Comparison of ENCODE assay signal across 16 cellular contexts in the genomic region with DNA sequence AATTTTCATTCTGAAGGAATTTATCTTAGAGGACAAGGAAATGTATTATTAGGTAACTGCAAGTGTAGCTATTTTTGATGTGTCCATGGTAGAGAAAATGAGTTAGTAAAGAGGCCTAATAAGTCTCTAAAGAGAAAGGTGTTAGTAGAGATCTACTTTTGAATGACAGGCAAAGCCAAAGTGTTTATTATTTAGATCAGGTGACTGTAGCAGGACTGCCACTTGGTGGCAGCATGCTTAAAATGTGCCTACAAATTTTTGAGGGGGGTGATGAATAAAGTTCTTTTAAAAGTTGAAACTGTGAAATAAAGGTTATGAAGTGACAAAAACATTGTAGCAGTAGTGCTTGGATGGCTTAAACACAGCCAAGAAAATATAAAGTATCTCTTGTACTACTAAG.
A peak's percentile ranks its signal among the peaks of the same experiment; 100 is the strongest.
DNase-seq lines count a peak whose midpoint lies in the region; ATAC-seq and TF ChIP-seq lines count a peak whose summit lies in the region.
"Had no signal": no experiment of that assay in that cellular context is flagged by ENCODE, and none has a peak within 500 bp of the region (broad histone marks: within the 10 kb centered on the region; RNA-seq: fewer than 3 reads in every experiment).

No MANE protein-coding gene starts in this region.

- H3K4me3 ChIP-seq in thyroid gland (replicated peaks in 1 of 3) = no peak overlapping the region
- H3K4me3 ChIP-seq: tibial artery had no signal

- no peak for TF ChIP-seq POLR2A in thyroid gland (IDR thresholded peaks at IDR 0.05)

- intact Hi-C loops in thyroid gland (cut with DNase I) = no loop called here

- no peaks in the 10 kb centered on the region for H3K9me3 ChIP-seq in thyroid gland
- H3K9me3 ChIP-seq: neutrophil had no signal

- TF ChIP-seq CTCF in GM12873 (IDR thresholded peaks at IDR 0.05; ENCODE audit: insufficient read depth, low read depth, low read length, missing control alignments) (peak; percentile 30), thyroid gland (IDR thresholded peaks at IDR 0.05) (no peak)

- H3K36me3 ChIP-seq in thyroid gland = no peaks in the 10 kb centered on the region
- H3K36me3 ChIP-seq: neutrophil, tibial artery had no signal

- ATAC-seq in left lobe of liver (peak; percentile 29), HG02973 (IDR thresholded peaks at IDR 0.05; ENCODE audit: unreplicated experiment) (no peak)

- DNase-seq in COLO668 (lab: John Stamatoyannopoulos, UW; ENCODE audit: unreplicated experiment) (peak; percentile 7), RPMI8226 (peak; percentile 29), left lobe of liver (ENCODE audit: low spot score) (no peak), hippocampal formation (lab: John Stamatoyannopoulos, UW) (no peak), thyroid gland (no peak), NCI-H2107 treated with DMSO at 0.1 percent for 48 hours (lab: John Stamatoyannopoulos, UW; ENCODE audit: unreplicated experiment) (no peak)
- DNase-seq: activated naive CD4-positive, alpha-beta T cell treated with anti-CD3 and anti-CD28 coated beads for 36 hours; caudate nucleus; hypothalamus; NCI-H2081; stimulated activated CD4-positive, alpha-beta T cell treated with anti-CD3 and anti-CD28 coated beads, Interleukin-12 subunit alpha, Interleukin-12 subunit beta, amount 100 ng/mL, for 4 hours; T1000; tibial artery had no signal

- H3K27me3 ChIP-seq in thyroid gland = no peaks in the 10 kb centered on the region
- H3K27me3 ChIP-seq: neutrophil, tibial artery had no signal

- no peaks in the 10 kb centered on the region for H3K4me1 ChIP-seq in thyroid gland
- H3K4me1 ChIP-seq: tibial artery had no signal

- no peak overlapping the region for H3K27ac ChIP-seq in thyroid gland
- H3K27ac ChIP-seq: neutrophil, tibial artery had no signal

Comparison
In these comparisons a context has a peak if more than half of its experiments do, and no peak if none do; other contexts are left out.
1. DNase-seq: peak in COLO668 (single experiment) and RPMI8226 (single experiment); none in left lobe of liver (single experiment), hippocampal formation (0 of 2), thyroid gland (0 of 2) and NCI-H2107 treated with DMSO at 0.1 percent for 48 hours (single experiment).